13 cellular contexts compared by ENCODE assay signal in genomic region chr1:224673161-224673560, GRCh38. TPM values are rescaled to one million over a fixed set of nuclear protein-coding genes. Genes with fewer than 3 reads are reported as not detected.
DNase-seq lines count a peak whose midpoint lies in the region; ATAC-seq and TF ChIP-seq lines count a peak whose summit lies in the region.
"Had no signal": no experiment of that assay in that cellular context is flagged by ENCODE, and none has a peak within 500 bp of the region (broad histone marks: within the 10 kb centered on the region; RNA-seq: fewer than 3 reads in every experiment).

No MANE protein-coding gene starts in this region.

- no peak overlapping the region for H3K9ac ChIP-seq in Karpas-422 (ENCODE audit: low read length)
- H3K9ac ChIP-seq: GM23248 had no signal

- no peaks in the 10 kb centered on the region for H4K20me1 ChIP-seq in Karpas-422 (ENCODE audit: insufficient read depth, low read depth, low read length)

- no peak overlapping the region for H3K4me3 ChIP-seq in BE2C (ENCODE audit: low read depth, low read length)
- H3K4me3 ChIP-seq in Karpas-422 (ENCODE audit: low read length): no peak overlapping the region
- H3K4me3 ChIP-seq: A549, GM23248 had no signal

- no peak for TF ChIP-seq CTCF in BE2C (IDR thresholded peaks at IDR 0.05; ENCODE audit: low read depth, low read length)

- DNase-seq in BE2C (peak; percentile 43), G401 (ENCODE audit: low spot score) (peak; percentile 90), cerebellum (ENCODE audit: low spot score) (peak; percentile 62), lung microvascular endothelial cell (ENCODE audit: low read depth in 2 of 2) (peak; percentile 31 to 43), Karpas-422 (no peak), NCI-H128 (lab: John Stamatoyannopoulos, UW; ENCODE audit: unreplicated experiment) (no peak)
- DNase-seq: Caco-2; CD8-positive, alpha-beta T cell; DMS53; GM23248 had no signal

- H3K4me1 ChIP-seq in BE2C (peaks cover 12% of the 10 kb centered on the region), Karpas-422 (ENCODE audit: low read length) (no peaks in the 10 kb centered on the region)
- H3K4me1 ChIP-seq: A549, Caco-2 had no signal

- no peaks in the 10 kb centered on the region for H3K36me3 ChIP-seq in BE2C
- H3K36me3 ChIP-seq in Karpas-422 (ENCODE audit: insufficient read depth, low read length): no peaks in the 10 kb centered on the region

- no peak overlapping the region for H3K4me2 ChIP-seq in Karpas-422 (ENCODE audit: low read depth, low read length, poor library complexity, severe bottlenecking)
- H3K4me2 ChIP-seq: A549 had no signal

- in situ Hi-C loops in G401 (cut with HindIII; ENCODE audit: low sequenced_read_pairs): no loop called here

- ATAC-seq in HG03571 (IDR thresholded peaks at IDR 0.05; ENCODE audit: unreplicated experiment): no peak
- ATAC-seq: A549; CD8-positive, alpha-beta T cell; HCT116 had no signal

- H3K79me2 ChIP-seq in Karpas-422 (ENCODE audit: low read length): no peaks in the 10 kb centered on the region

- H3K27me3 ChIP-seq in BE2C: no peaks in the 10 kb centered on the region
- no peaks in the 10 kb centered on the region for H3K27me3 ChIP-seq in Karpas-422 (ENCODE audit: low read length)

- H3K9me2 ChIP-seq in Karpas-422 (replicated peaks; ENCODE audit: insufficient read depth, low read length): no peaks in the 10 kb centered on the region

- no peak overlapping the region for H2AFZ ChIP-seq in Karpas-422 (ENCODE audit: low read length)
- H2AFZ ChIP-seq: GM23248 had no signal

- H3K9me3 ChIP-seq in BE2C (no peaks in the 10 kb centered on the region), Karpas-422 (ENCODE audit: low read length) (no peaks in the 10 kb centered on the region)
- H3K9me3 ChIP-seq: A549, Caco-2 had no signal

- H3K27ac ChIP-seq in Karpas-422 (ENCODE audit: low read length): no peak overlapping the region
- H3K27ac ChIP-seq: A549, GM23248 had no signal

RNA-seq across cellular contexts. Expression of gene CNIH3, which starts 57.0 kb away (rescaled TPM):
- 10.1 TPM for polyA plus RNA-seq in BE2C (2012; ENCODE audit: insufficient read depth, insufficient read length, low read depth)
- total RNA-seq in G401 (2014; rRNA removed; shearing (Covaris generic)): 3.2 and 3.9 TPM in 2 replicates
- total RNA-seq in cerebellum (9.9 TPM), lung microvascular endothelial cell (1.3 and 1.8 TPM in 2 replicates)
- 1.3 and 4.7 TPM in 2 replicates for total RNA-seq in Karpas-422 (2014; rRNA removed; shearing (Covaris generic); ENCODE audit: low replicate concordance)

Comparison
In these comparisons a context has a peak if more than half of its experiments do, and no peak if none do; other contexts are left out.
1. DNase-seq: peak in BE2C (single experiment), G401 (single experiment), cerebellum (single experiment) and lung microvascular endothelial cell (2 of 2); none in Karpas-422 (single experiment) and NCI-H128 (single experiment).